28 cellular contexts compared by ENCODE assay signal in the genomic region with DNA sequence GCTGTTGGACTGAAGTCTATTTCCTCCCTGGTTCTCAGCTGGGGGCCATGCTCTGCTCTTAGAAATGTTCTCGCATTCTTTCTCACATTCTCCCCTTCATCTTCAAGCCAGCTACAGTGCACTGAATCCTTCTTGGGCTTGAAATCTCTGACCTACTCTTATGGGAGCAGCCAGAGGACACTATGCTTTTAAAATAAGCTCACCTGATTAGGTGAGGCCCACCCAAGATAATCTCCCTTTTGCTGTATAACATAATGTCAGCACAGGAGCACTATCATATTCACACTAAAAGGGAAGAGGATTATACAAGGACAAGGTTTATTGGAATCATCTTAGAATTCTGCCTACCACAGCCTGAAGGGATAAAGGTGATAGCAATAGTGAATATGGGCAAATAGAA.
"Had no signal": no experiment of that assay in that cellular context is flagged by ENCODE, and none has a peak within 500 bp of the region (broad histone marks: within the 10 kb centered on the region; RNA-seq: fewer than 3 reads in every experiment).

No MANE protein-coding gene starts in this region.

- H3K4me3 ChIP-seq: body of pancreas, breast epithelium had no signal

- H3K9me3 ChIP-seq: body of pancreas, breast epithelium had no signal

- H3K36me3 ChIP-seq: brain microvascular endothelial cell, breast epithelium, WERI-Rb-1 had no signal

- H3K27ac ChIP-seq: body of pancreas, brain microvascular endothelial cell, breast epithelium, WERI-Rb-1 had no signal

- H3K27me3 ChIP-seq: body of pancreas, brain microvascular endothelial cell had no signal

- H3K4me1 ChIP-seq: body of pancreas, breast epithelium had no signal

- DNase-seq: activated CD4-positive, alpha-beta memory T cell treated with anti-CD3 and anti-CD28 coated beads, Interleukin-2, amount 10 ng/mL, durations not matched to agents 7 days and 5 days; activated CD4-positive, alpha-beta T cell treated with anti-CD3 and anti-CD28 coated beads for 1 hour; activated CD4-positive, alpha-beta T cell treated with anti-CD3 and anti-CD28 coated beads for 36 hours; activated CD4-positive, alpha-beta T cell treated with anti-CD3 and anti-CD28 coated beads for 48 hours; activated CD4-positive, alpha-beta T cell treated with anti-CD3 and anti-CD28 coated beads, Interleukin-2, amount 10 ng/mL, durations not matched to agents 7 days and 5 days; activated CD4-positive, alpha-beta T cell treated with anti-CD3 and anti-CD28 coated beads, Interleukin-2, amount 50 U/mL, for 48 hours; activated CD4-positive, CD25-positive, alpha-beta regulatory T cell; activated CD8-positive, alpha-beta memory T cell treated with anti-CD3 and anti-CD28 coated beads for 24 hours; activated CD8-positive, alpha-beta memory T cell treated with anti-CD3 and anti-CD28 coated beads, Interleukin-2, amount 10 ng/mL, durations not matched to agents 7 days and 5 days; activated CD8-positive, alpha-beta memory T cell treated with anti-CD3 and anti-CD28 coated beads, Interleukin-2, amount 50 U/mL, for 48 hours; activated CD8-positive, alpha-beta T cell treated with anti-CD3 and anti-CD28 coated beads, Interleukin-2, amount 10 ng/mL, durations not matched to agents 7 days and 5 days; activated effector memory CD4-positive, alpha-beta T cell treated with Interleukin-2 at 50 U/mL for 16 hours; activated gamma-delta T cell; activated naive CD4-positive, alpha-beta T cell treated with anti-CD3 and anti-CD28 coated beads, Interleukin-2, amount 10 ng/mL, durations not matched to agents 7 days and 5 days; activated naive CD4-positive, alpha-beta T cell treated with Interleukin-2 at 50 U/mL for 16 hours; activated naive CD8-positive, alpha-beta T cell treated with anti-CD3 and anti-CD28 coated beads, Interleukin-2, amount 10 ng/mL, durations not matched to agents 7 days and 5 days; activated naive CD8-positive, alpha-beta T cell treated with anti-CD3 and anti-CD28 coated beads, Interleukin-2, amount 50 U/mL, for 24 hours; activated T-cell treated with anti-CD3 and anti-CD28 coated beads, Interleukin-2, amount 50 U/mL, for 24 hours; activated T-cell treated with anti-CD3 and anti-CD28 coated beads, Interleukin-2, amount 50 U/mL, for 48 hours; aorta; body of pancreas; brain microvascular endothelial cell; central memory CD4-positive, alpha-beta T cell; T-helper 1 cell; T-helper 2 cell; T-helper 9 cell; WERI-Rb-1 had no signal
